1 cellular context compared by ENCODE assay signal in the genomic region with DNA sequence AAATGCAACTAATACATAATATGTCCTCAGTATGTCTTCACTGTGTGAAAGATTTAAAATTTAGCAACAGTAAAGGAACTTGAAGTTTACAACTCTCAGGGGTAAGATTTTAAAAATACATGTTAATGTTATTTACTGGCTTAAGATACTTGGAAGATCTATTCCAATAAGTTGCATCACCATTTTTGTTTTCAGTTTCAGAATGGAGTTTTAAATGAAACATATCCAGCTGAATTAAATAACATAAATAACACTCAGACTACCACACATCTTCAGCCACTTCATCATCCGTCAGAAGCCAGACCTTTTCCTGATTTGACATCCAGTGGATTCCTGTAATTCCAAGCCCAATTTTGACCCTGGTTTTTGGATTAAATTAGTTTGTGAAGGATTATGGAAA.
TF ChIP-seq lines count a peak whose summit lies in the region.

No MANE protein-coding gene starts in this region.

TF ChIP-seq in IMR-90, 13 proteins besides CTCF, POLR2A, EP300 and RAD21:
- TF ChIP-seq MAZ (IDR thresholded peaks at IDR 0.05; ENCODE audit: borderline replicate concordance, low read depth, low read length) = no peak
- peak; percentile 36; the same call in 1 of the 2 replicates for TF ChIP-seq CEBPB (IDR thresholded peaks at IDR 0.05; ENCODE audit: low read depth, low read length)
